In the genomic region with DNA sequence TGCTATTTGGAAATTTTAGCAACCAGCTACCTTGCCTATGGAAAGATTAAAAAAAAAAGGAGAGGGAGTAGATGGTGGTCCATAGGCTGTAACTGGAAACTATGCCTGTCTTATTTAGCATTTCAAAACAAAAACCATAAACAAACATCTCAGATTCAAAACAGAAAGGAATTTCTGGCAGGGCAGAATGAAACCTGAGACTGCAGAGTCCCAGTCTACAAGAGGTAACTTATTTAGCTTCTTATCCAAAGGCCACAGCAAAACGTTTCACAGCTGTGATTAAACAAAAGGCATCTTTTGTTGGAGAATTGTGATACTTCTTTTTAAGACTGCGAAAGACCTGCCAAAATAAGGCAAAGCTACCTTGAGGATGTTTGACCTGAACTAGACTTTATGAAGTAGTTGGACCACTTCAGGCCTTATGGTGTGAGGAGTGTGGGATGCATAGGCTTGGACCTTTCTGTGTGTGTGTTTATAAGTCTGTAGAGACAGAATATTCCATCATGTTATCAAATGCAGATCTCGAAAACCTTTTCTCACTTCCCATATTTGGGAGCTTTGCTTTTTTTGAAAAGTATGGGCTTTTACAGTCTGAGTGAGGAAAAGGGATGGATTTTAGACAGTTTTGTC, we compare ENCODE assay signal across 14 cellular contexts. TPM values are rescaled to one million over a fixed set of nuclear protein-coding genes. Genes with fewer than 3 reads are reported as not detected.
DNase-seq lines count a peak whose midpoint lies in the region; ATAC-seq and TF ChIP-seq lines count a peak whose summit lies in the region.
"Had no signal": no experiment of that assay in that cellular context is flagged by ENCODE, and none has a peak within 500 bp of the region (broad histone marks: within the 10 kb centered on the region; RNA-seq: fewer than 3 reads in every experiment).

No MANE protein-coding gene starts in this region.

- peak overlapping the region; percentile 63 to 66 for H3K27ac ChIP-seq in coronary artery
- H3K27ac ChIP-seq: right atrium auricular region had no signal

- no peaks in the 10 kb centered on the region for H3K36me3 Mint-ChIP-seq in activated CD4-positive, alpha-beta T cell treated with anti-CD3 and anti-CD28 coated beads, Interleukin-2, amount 10 ng/mL, durations not matched to agents 24 days and 14 days (ENCODE audit: low read depth)
- no peaks in the 10 kb centered on the region for H3K36me3 Mint-ChIP-seq in activated CD4-positive, alpha-beta T cell treated with anti-CD3 and anti-CD28 coated beads for 36 hours (ENCODE audit: low read depth)
- H3K36me3 Mint-ChIP-seq: activated naive CD4-positive, alpha-beta T cell treated with anti-CD3 and anti-CD28 coated beads, Interleukin-2, amount 50 U/mL, for 24 hours had no signal

- POLR2A ChIA-PET in activated CD4-positive, alpha-beta T cell treated with anti-CD3 and anti-CD28 coated beads for 36 hours (lab: Charles Lee) = no interaction called here

- H3K4me3 Mint-ChIP-seq in activated CD4-positive, alpha-beta T cell treated with anti-CD3 and anti-CD28 coated beads, Interleukin-2, amount 10 ng/mL, durations not matched to agents 24 days and 14 days = no peak overlapping the region
- no peak overlapping the region for H3K4me3 Mint-ChIP-seq in activated CD4-positive, alpha-beta T cell treated with anti-CD3 and anti-CD28 coated beads for 36 hours
- H3K4me3 Mint-ChIP-seq: activated naive CD4-positive, alpha-beta T cell treated with anti-CD3 and anti-CD28 coated beads, Interleukin-2, amount 50 U/mL, for 24 hours; T-helper 1 cell treated with Interleukin-12 subunit alpha and Interleukin-12 subunit beta and Interleukin-4 antibody, amounts not matched to agents 30 μg/mL and 1 μg/mL, for 36 hours had no signal

- no peaks in the 10 kb centered on the region for H3K9me3 Mint-ChIP-seq in activated CD4-positive, alpha-beta T cell treated with anti-CD3 and anti-CD28 coated beads, Interleukin-2, amount 10 ng/mL, durations not matched to agents 24 days and 14 days
- no peaks in the 10 kb centered on the region for H3K9me3 Mint-ChIP-seq in activated CD4-positive, alpha-beta T cell treated with anti-CD3 and anti-CD28 coated beads for 36 hours (ENCODE audit: low read depth)
- H3K9me3 Mint-ChIP-seq: activated naive CD4-positive, alpha-beta T cell treated with anti-CD3 and anti-CD28 coated beads, Interleukin-2, amount 50 U/mL, for 24 hours; T-helper 1 cell treated with Interleukin-12 subunit alpha and Interleukin-12 subunit beta and Interleukin-4 antibody, amounts not matched to agents 30 μg/mL and 1 μg/mL, for 36 hours had no signal

- peak overlapping the region; percentile 32 for H3K4me3 ChIP-seq in coronary artery
- H3K4me3 ChIP-seq: right atrium auricular region had no signal

- H3K27ac Mint-ChIP-seq in activated CD4-positive, alpha-beta T cell treated with anti-CD3 and anti-CD28 coated beads, Interleukin-2, amount 10 ng/mL, durations not matched to agents 24 days and 14 days = no peak overlapping the region
- H3K27ac Mint-ChIP-seq in activated CD4-positive, alpha-beta T cell treated with anti-CD3 and anti-CD28 coated beads for 36 hours = no peak overlapping the region
- H3K27ac Mint-ChIP-seq: activated naive CD4-positive, alpha-beta T cell treated with anti-CD3 and anti-CD28 coated beads, Interleukin-2, amount 50 U/mL, for 24 hours; T-helper 1 cell treated with Interleukin-12 subunit alpha and Interleukin-12 subunit beta and Interleukin-4 antibody, amounts not matched to agents 30 μg/mL and 1 μg/mL, for 36 hours had no signal

- CTCF ChIA-PET in activated CD4-positive, alpha-beta T cell treated with anti-CD3 and anti-CD28 coated beads for 36 hours (lab: Charles Lee) = no interaction called here

- peaks cover 12% of the 10 kb centered on the region for H3K27me3 Mint-ChIP-seq in activated CD4-positive, alpha-beta T cell treated with anti-CD3 and anti-CD28 coated beads, Interleukin-2, amount 10 ng/mL, durations not matched to agents 24 days and 14 days
- H3K27me3 Mint-ChIP-seq in activated CD4-positive, alpha-beta T cell treated with anti-CD3 and anti-CD28 coated beads for 36 hours = peaks cover 8% of the 10 kb centered on the region

- peaks cover 12% of the 10 kb centered on the region for H3K4me1 Mint-ChIP-seq in activated CD4-positive, alpha-beta T cell treated with anti-CD3 and anti-CD28 coated beads, Interleukin-2, amount 10 ng/mL, durations not matched to agents 24 days and 14 days
- H3K4me1 Mint-ChIP-seq in activated CD4-positive, alpha-beta T cell treated with anti-CD3 and anti-CD28 coated beads for 36 hours = no peaks in the 10 kb centered on the region
- H3K4me1 Mint-ChIP-seq: activated naive CD4-positive, alpha-beta T cell treated with anti-CD3 and anti-CD28 coated beads, Interleukin-2, amount 50 U/mL, for 24 hours had no signal

- no peak for ATAC-seq in activated CD4-positive, alpha-beta T cell treated with anti-CD3 and anti-CD28 coated beads for 36 hours

- DNase-seq in activated CD4-positive, alpha-beta T cell treated with anti-CD3 and anti-CD28 coated beads, Interleukin-2, amount 10 ng/mL, durations not matched to agents 24 days and 14 days = peak; percentile 20
- no peak for DNase-seq in activated CD4-positive, alpha-beta T cell treated with anti-CD3 and anti-CD28 coated beads for 36 hours
- no peak for DNase-seq in coronary artery (ENCODE audit: low spot score)
- DNase-seq in lung microvascular endothelial cell (ENCODE audit: low read depth in 2 of 2) = peak; percentile 10 to 43
- no peak for DNase-seq in COR-L47 (lab: John Stamatoyannopoulos, UW)
- DNase-seq in SW 1271 (lab: John Stamatoyannopoulos, UW) = no peak
- DNase-seq in GM19240 (ENCODE audit: insufficient read length, low spot score) = no peak
- DNase-seq in activated CD4-positive, alpha-beta T cell treated with anti-CD3 and anti-CD28 coated beads, Interleukin-2, amount 50 U/mL, for 48 hours = no peak
- DNase-seq: effector CD4-positive, alpha-beta T cell; hippocampal formation; substantia nigra had no signal

- no peak for TF ChIP-seq CTCF in coronary artery (IDR thresholded peaks at IDR 0.05)

- intact Hi-C loops in activated CD4-positive, alpha-beta T cell treated with anti-CD3 and anti-CD28 coated beads, Interleukin-2, amount 10 ng/mL, durations not matched to agents 24 days and 14 days (cut with micrococcal nuclease) = no loop called here
- intact Hi-C loops in activated CD4-positive, alpha-beta T cell treated with anti-CD3 and anti-CD28 coated beads for 36 hours (cut with DNase I, micrococcal nuclease) = no loop called here

RNA-seq across cellular contexts. Expression of gene CRIM1, which starts 11.0 kb away (rescaled TPM):
- total RNA-seq in activated CD4-positive, alpha-beta T cell treated with anti-CD3 and anti-CD28 coated beads, Interleukin-2, amount 10 ng/mL, durations not matched to agents 24 days and 14 days = 16.8 and 19.0 TPM in 2 replicates
- total RNA-seq in activated CD4-positive, alpha-beta T cell treated with anti-CD3 and anti-CD28 coated beads for 36 hours = 1 to 10 TPM; 3.9 to 5.2 TPM
- 420 and 583 TPM in 2 replicates for total RNA-seq in lung microvascular endothelial cell

Comparison
In these comparisons a context has a peak if more than half of its experiments do, and no peak if none do; other contexts are left out.
1. DNase-seq: peak in activated CD4-positive, alpha-beta T cell treated with anti-CD3 and anti-CD28 coated beads, Interleukin-2, amount 10 ng/mL, durations not matched to agents 24 days and 14 days (single experiment) and lung microvascular endothelial cell (2 of 2); none in activated CD4-positive, alpha-beta T cell treated with anti-CD3 and anti-CD28 coated beads for 36 hours (single experiment), coronary artery (single experiment), COR-L47 (single experiment), SW 1271 (0 of 2), GM19240 (single experiment) and activated CD4-positive, alpha-beta T cell treated with anti-CD3 and anti-CD28 coated beads, Interleukin-2, amount 50 U/mL, for 48 hours (0 of 2).
2. RNA of gene CRIM1, which starts 11.0 kb away (total RNA-seq): 420 to 583 TPM in lung microvascular endothelial cell; 16.8 to 19.0 TPM in activated CD4-positive, alpha-beta T cell treated with anti-CD3 and anti-CD28 coated beads, Interleukin-2, amount 10 ng/mL, durations not matched to agents 24 days and 14 days and 3.9 to 5.2 TPM in activated CD4-positive, alpha-beta T cell treated with anti-CD3 and anti-CD28 coated beads for 36 hours; every median in the first group is over 10 times any median in the second.